Comparison of ENCODE assay signal across 1 cellular context in genomic region chr6:31720196-31720770, GRCh38.
TF ChIP-seq lines count a peak whose summit lies in the region.

No MANE protein-coding gene starts in this region.

TF ChIP-seq in HCT116, 20 proteins besides CTCF, POLR2A, EP300 and RAD21 (continued from another document):
- TF ChIP-seq, protein P1, sequence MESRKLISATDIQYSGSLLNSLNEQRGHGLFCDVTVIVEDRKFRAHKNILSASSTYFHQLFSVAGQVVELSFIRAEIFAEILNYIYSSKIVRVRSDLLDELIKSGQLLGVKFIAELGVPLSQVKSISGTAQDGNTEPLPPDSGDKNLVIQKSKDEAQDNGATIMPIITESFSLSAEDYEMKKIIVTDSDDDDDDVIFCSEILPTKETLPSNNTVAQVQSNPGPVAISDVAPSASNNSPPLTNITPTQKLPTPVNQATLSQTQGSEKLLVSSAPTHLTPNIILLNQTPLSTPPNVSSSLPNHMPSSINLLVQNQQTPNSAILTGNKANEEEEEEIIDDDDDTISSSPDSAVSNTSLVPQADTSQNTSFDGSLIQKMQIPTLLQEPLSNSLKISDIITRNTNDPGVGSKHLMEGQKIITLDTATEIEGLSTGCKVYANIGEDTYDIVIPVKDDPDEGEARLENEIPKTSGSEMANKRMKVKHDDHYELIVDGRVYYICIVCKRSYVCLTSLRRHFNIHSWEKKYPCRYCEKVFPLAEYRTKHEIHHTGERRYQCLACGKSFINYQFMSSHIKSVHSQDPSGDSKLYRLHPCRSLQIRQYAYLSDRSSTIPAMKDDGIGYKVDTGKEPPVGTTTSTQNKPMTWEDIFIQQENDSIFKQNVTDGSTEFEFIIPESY (IDR thresholded peaks at IDR 0.05; ENCODE audit: extremely low read depth, insufficient replicate concordance, low read length), result no peak
- TF ChIP-seq ZFX (IDR thresholded peaks at IDR 0.05), result no peak
- TF ChIP-seq SRF (IDR thresholded peaks at IDR 0.05; ENCODE audit: low read depth), result no peak
- TF ChIP-seq CBX3 (IDR thresholded peaks at IDR 0.05; ENCODE audit: low read depth), result no peak
